Comparison of ENCODE assay signal across 8 cellular contexts in genomic region chr18:55509631-55510372, GRCh38.
DNase-seq lines count a peak whose midpoint lies in the region; ATAC-seq and TF ChIP-seq lines count a peak whose summit lies in the region.

No MANE protein-coding gene starts in this region.

- peak overlapping the region; percentile 50 for H3K4me2 ChIP-seq in KMS-11

- no peak for TF ChIP-seq CTCF in GM06990 (IDR thresholded peaks at IDR 0.05; ENCODE audit: insufficient read depth, low read length, poor library complexity, severe bottlenecking)
- TF ChIP-seq CTCF in KMS-11 (conservative IDR thresholded peaks at IDR 0.05; ENCODE audit: low read depth, low read length): no peak
- no peak for TF ChIP-seq CTCF in ovary (IDR thresholded peaks at IDR 0.05)

- H4K20me1 ChIP-seq in KMS-11 (ENCODE audit: insufficient read depth): no peaks in the 10 kb centered on the region

- ATAC-seq in GM21723 (IDR thresholded peaks at IDR 0.05; ENCODE audit: unreplicated experiment): peak; percentile 89

- no peak overlapping the region for H3K4me3 ChIP-seq in GM06990 (replicated peaks; ENCODE audit: low read depth, low read length)
- H3K4me3 ChIP-seq in KMS-11 (IDR thresholded peaks at IDR 0.05; ENCODE audit: insufficient read depth, low read depth, low read length): no peak overlapping the region
- peak overlapping the region; percentile 38 to 51 for H3K4me3 ChIP-seq in duodenal mucosa (ENCODE audit: low read depth in 1 of 2, low read length in 2 of 2)
- H3K4me3 ChIP-seq in ovary: peak overlapping the region; percentile 13
- no peak overlapping the region for H3K4me3 ChIP-seq in H7 (ENCODE audit: insufficient read depth, low read depth, low read length)

- no peaks in the 10 kb centered on the region for H3K79me2 ChIP-seq in KMS-11 (ENCODE audit: insufficient read depth, low read depth)

- peak overlapping the region; percentile 14; the same call in 1 of the 2 replicates for H2AFZ ChIP-seq in KMS-11 (ENCODE audit: low read depth)

- WGBS in ovary, 3 donors: 14 to 37% (median 19%) methylated on average over 4 of the region's 4 CpGs

- H3K4me1 ChIP-seq in KMS-11 (ENCODE audit: low read depth, poor library complexity, severe bottlenecking) (peaks cover 49% of the 10 kb centered on the region), duodenal mucosa (ENCODE audit: control insufficient read depth in 1 of 2, insufficient read depth in 2 of 2, low read length in 2 of 2) (no peaks in the 10 kb centered on the region), ovary (ENCODE audit: insufficient read depth) (peaks cover 1% of the 10 kb centered on the region)

- H3K27ac ChIP-seq in KMS-11 (peak overlapping the region; percentile 73), duodenal mucosa (ENCODE audit: low read depth, low read length) (peak overlapping the region; percentile 70), ovary (peak overlapping the region; percentile 9 to 48)

- DNase-seq in GM06990 (ENCODE audit: extremely low read depth, insufficient read length) (peak; percentile 16), ovary (no peak), H7 (no peak), NCI-H526 treated with DMSO at 0.1 percent for 48 hours (lab: John Stamatoyannopoulos, UW) (no peak), NCI-H146 (lab: John Stamatoyannopoulos, UW) (no peak)

- TF ChIP-seq EP300 in ovary (IDR thresholded peaks at IDR 0.05): no peak

- H3K9ac ChIP-seq in KMS-11 (peak overlapping the region; percentile 31; the same call in 1 of the 2 replicates), duodenal mucosa (ENCODE audit: low read depth in 1 of 2, low read length in 2 of 2) (peak overlapping the region; percentile 46 to 51)

- H3K9me3 ChIP-seq in duodenal mucosa (ENCODE audit: control insufficient read depth in 1 of 2, low read length in 2 of 2): no peaks in the 10 kb centered on the region
- no peaks in the 10 kb centered on the region for H3K9me3 ChIP-seq in ovary

- intact Hi-C loops in ovary (cut with DNase I): no loop called here

- H3K27me3 ChIP-seq in GM06990 (replicated peaks; ENCODE audit: control insufficient read depth, insufficient read depth, low read length): no peaks in the 10 kb centered on the region
- no peaks in the 10 kb centered on the region for H3K27me3 ChIP-seq in KMS-11 (ENCODE audit: insufficient read depth, low read depth)
- no peaks in the 10 kb centered on the region for H3K27me3 ChIP-seq in duodenal mucosa (ENCODE audit: control insufficient read depth in 1 of 2, insufficient read depth in 2 of 2, low read length in 2 of 2)
- H3K27me3 ChIP-seq in ovary: no peaks in the 10 kb centered on the region
- H3K27me3 ChIP-seq in H7 (ENCODE audit: control insufficient read depth, insufficient read depth, low read length): no peaks in the 10 kb centered on the region

- no peaks in the 10 kb centered on the region for H3K36me3 ChIP-seq in GM06990 (ENCODE audit: control insufficient read depth, insufficient read depth, low read length)
- H3K36me3 ChIP-seq in KMS-11 (ENCODE audit: insufficient read depth): no peaks in the 10 kb centered on the region
- H3K36me3 ChIP-seq in duodenal mucosa (ENCODE audit: control insufficient read depth in 1 of 2, insufficient read depth in 2 of 2, low read length in 2 of 2): no peaks in the 10 kb centered on the region
- no peaks in the 10 kb centered on the region for H3K36me3 ChIP-seq in ovary
- no peaks in the 10 kb centered on the region for H3K36me3 ChIP-seq in H7 (replicated peaks; ENCODE audit: control insufficient read depth, insufficient read depth, low read length)

- no peak for TF ChIP-seq POLR2A in ovary (IDR thresholded peaks at IDR 0.05)

Comparison
In these comparisons a context has a peak if more than half of its experiments do, and no peak if none do; other contexts are left out.
1. H3K4me3 ChIP-seq: peak in duodenal mucosa (2 of 2) and ovary (single experiment); none in GM06990 (single experiment), KMS-11 (single experiment) and H7 (single experiment).
2. Peak in every context shown above with its lines, with median percentiles within 50 percentile points of each other: H3K27ac ChIP-seq.